Comparison of ENCODE assay signal across 9 cellular contexts in genomic region chrX:12949205-12949926, GRCh38. TPM values are rescaled to one million over a fixed set of nuclear protein-coding genes. Genes with fewer than 3 reads are reported as not detected.
DNase-seq lines count a peak whose midpoint lies in the region; ATAC-seq and TF ChIP-seq lines count a peak whose summit lies in the region.
"Had no signal": no experiment of that assay in that cellular context is flagged by ENCODE, and none has a peak within 500 bp of the region (broad histone marks: within the 10 kb centered on the region; RNA-seq: fewer than 3 reads in every experiment).

No MANE protein-coding gene starts in this region.

- peak overlapping the region in 4 of 5 donors; percentile 8 to 31 (median 18) for H3K4me3 ChIP-seq in subcutaneous abdominal adipose tissue (ENCODE audit: low read depth in 1 of 5, low read length in 5 of 5)
- H3K4me3 ChIP-seq: GM23338 had no signal

- ATAC-seq in foreskin keratinocyte, result no peak
- no peak for ATAC-seq in HG03520 (IDR thresholded peaks at IDR 0.05; ENCODE audit: unreplicated experiment)
- ATAC-seq: GM23338 had no signal

- no peaks in the 10 kb centered on the region for H3K9me3 Mint-ChIP-seq in T-helper 2 cell treated with Interferon-gamma antibody and Interleukin-4, amounts not matched to agents 5 μg/mL and 100 μg/mL, for 36 hours
- H3K9me3 Mint-ChIP-seq in activated CD4-positive, alpha-beta memory T cell treated with anti-CD3 and anti-CD28 coated beads, Interleukin-2, amount 10 ng/mL, durations not matched to agents 7 days and 5 days, result no peaks in the 10 kb centered on the region
- H3K9me3 Mint-ChIP-seq: GM23338 had no signal

- H3K4me3 Mint-ChIP-seq in T-helper 2 cell treated with Interferon-gamma antibody and Interleukin-4, amounts not matched to agents 5 μg/mL and 100 μg/mL, for 36 hours, result peak overlapping the region; percentile 90
- peak overlapping the region; percentile 85 for H3K4me3 Mint-ChIP-seq in activated CD4-positive, alpha-beta memory T cell treated with anti-CD3 and anti-CD28 coated beads, Interleukin-2, amount 10 ng/mL, durations not matched to agents 7 days and 5 days
- H3K4me3 Mint-ChIP-seq: GM23338 had no signal

- H3K4me1 ChIP-seq in foreskin keratinocyte (peaks cover 7% of the 10 kb centered on the region), subcutaneous abdominal adipose tissue (ENCODE audit: control insufficient read depth in 5 of 5, insufficient read depth in 5 of 5, low read length in 5 of 5) (peaks cover 12 to 32% (median 15%) of the 10 kb centered on the region in 5 donors)

- POLR2A ChIA-PET in activated CD4-positive, alpha-beta memory T cell treated with anti-CD3 and anti-CD28 coated beads, Interleukin-2, amount 10 ng/mL, durations not matched to agents 7 days and 5 days (lab: Charles Lee), result interaction anchor here (0.7 to 17.2 kb wide), 13 partner anchors 9 to 697 kb away, joined by 3 to 1343 read pairs (median 4); partner anchors contain the start of gene TMSB4X

- no peaks in the 10 kb centered on the region for H3K27me3 Mint-ChIP-seq in T-helper 2 cell treated with Interferon-gamma antibody and Interleukin-4, amounts not matched to agents 5 μg/mL and 100 μg/mL, for 36 hours (ENCODE audit: low read depth)
- H3K27me3 Mint-ChIP-seq in activated CD4-positive, alpha-beta memory T cell treated with anti-CD3 and anti-CD28 coated beads, Interleukin-2, amount 10 ng/mL, durations not matched to agents 7 days and 5 days, result no peaks in the 10 kb centered on the region

- H3K4me1 Mint-ChIP-seq in T-helper 2 cell treated with Interferon-gamma antibody and Interleukin-4, amounts not matched to agents 5 μg/mL and 100 μg/mL, for 36 hours (ENCODE audit: low read depth), result peaks cover 60% of the 10 kb centered on the region
- peaks cover 77% of the 10 kb centered on the region for H3K4me1 Mint-ChIP-seq in activated CD4-positive, alpha-beta memory T cell treated with anti-CD3 and anti-CD28 coated beads, Interleukin-2, amount 10 ng/mL, durations not matched to agents 7 days and 5 days

- peak overlapping the region in 1 of 5 donors; percentile 69 for H3K9ac ChIP-seq in subcutaneous abdominal adipose tissue (ENCODE audit: low read length in 5 of 5)

- peak overlapping the region; percentile 95 for H3K27ac Mint-ChIP-seq in T-helper 2 cell treated with Interferon-gamma antibody and Interleukin-4, amounts not matched to agents 5 μg/mL and 100 μg/mL, for 36 hours
- peak overlapping the region; percentile 92 for H3K27ac Mint-ChIP-seq in activated CD4-positive, alpha-beta memory T cell treated with anti-CD3 and anti-CD28 coated beads, Interleukin-2, amount 10 ng/mL, durations not matched to agents 7 days and 5 days
- H3K27ac Mint-ChIP-seq: GM23338 had no signal

- H3K9me3 ChIP-seq in subcutaneous abdominal adipose tissue (ENCODE audit: control insufficient read depth in 5 of 5, low read length in 5 of 5), result no peaks in the 10 kb centered on the region

- peak overlapping the region; percentile 40 for H3K27ac ChIP-seq in foreskin keratinocyte
- H3K27ac ChIP-seq in subcutaneous abdominal adipose tissue (ENCODE audit: low read depth, low read length), result peak overlapping the region; percentile 67

- no peaks in the 10 kb centered on the region for H3K36me3 ChIP-seq in subcutaneous abdominal adipose tissue (ENCODE audit: control insufficient read depth in 5 of 5, insufficient read depth in 5 of 5, low read length in 5 of 5)

- no peak for TF ChIP-seq CTCF in foreskin keratinocyte (conservative IDR thresholded peaks at IDR 0.05)

- no peaks in the 10 kb centered on the region for H3K27me3 ChIP-seq in foreskin keratinocyte
- H3K27me3 ChIP-seq in subcutaneous abdominal adipose tissue (ENCODE audit: control insufficient read depth in 5 of 5, insufficient read depth in 4 of 5, low read length in 5 of 5), result peaks cover 0 to 5% (median 0%) of the 10 kb centered on the region in 5 donors

- DNase-seq in T-helper 2 cell treated with Interferon-gamma antibody and Interleukin-4, amounts not matched to agents 5 μg/mL and 100 μg/mL, for 36 hours (ENCODE audit: low spot score), result no peak
- DNase-seq in T-helper 2 cell (no peak), foreskin keratinocyte (no peak), NK-92 (lab: John Stamatoyannopoulos, UW; ENCODE audit: unreplicated experiment) (no peak), T1000 (lab: John Stamatoyannopoulos, UW) (no peak)
- no peak for DNase-seq in activated CD4-positive, alpha-beta memory T cell treated with anti-CD3 and anti-CD28 coated beads, Interleukin-2, amount 10 ng/mL, durations not matched to agents 7 days and 5 days

- no peaks in the 10 kb centered on the region for H3K36me3 Mint-ChIP-seq in T-helper 2 cell treated with Interferon-gamma antibody and Interleukin-4, amounts not matched to agents 5 μg/mL and 100 μg/mL, for 36 hours (ENCODE audit: low read depth)
- no peaks in the 10 kb centered on the region for H3K36me3 Mint-ChIP-seq in activated CD4-positive, alpha-beta memory T cell treated with anti-CD3 and anti-CD28 coated beads, Interleukin-2, amount 10 ng/mL, durations not matched to agents 7 days and 5 days (ENCODE audit: low read depth)

- CTCF ChIA-PET in activated CD4-positive, alpha-beta memory T cell treated with anti-CD3 and anti-CD28 coated beads, Interleukin-2, amount 10 ng/mL, durations not matched to agents 7 days and 5 days (lab: Charles Lee), result interaction anchor here (1.9 to 14.9 kb wide), 6 partner anchors 20 to 539 kb away, joined by 5 to 273 read pairs (median 30); partner anchors contain the start of gene TMSB4X

RNA-seq across cellular contexts. Expression of gene TMSB4X, which starts 25.5 kb away (rescaled TPM):
- over 10,000 TPM; 10,813 to 11,021 TPM for total RNA-seq in activated CD4-positive, alpha-beta memory T cell treated with anti-CD3 and anti-CD28 coated beads, Interleukin-2, amount 10 ng/mL, durations not matched to agents 7 days and 5 days
- total RNA-seq in foreskin keratinocyte, result 1,702 and 2,721 TPM in 2 replicates
- 2,710 and 4,192 TPM in 2 replicates for polyA plus RNA-seq in foreskin keratinocyte

RNA-seq across cellular contexts. Expression of gene TLR8, which starts 42.9 kb away (rescaled TPM):
- total RNA-seq in activated CD4-positive, alpha-beta memory T cell treated with anti-CD3 and anti-CD28 coated beads, Interleukin-2, amount 10 ng/mL, durations not matched to agents 7 days and 5 days, result not detected
- total RNA-seq in foreskin keratinocyte, result not detected in 2 replicates
- polyA plus RNA-seq in foreskin keratinocyte, result not detected in 2 replicates
- total RNA-seq: GM23338 had no signal
- polyA plus RNA-seq: GM23338 had no signal
